In the genomic region with DNA sequence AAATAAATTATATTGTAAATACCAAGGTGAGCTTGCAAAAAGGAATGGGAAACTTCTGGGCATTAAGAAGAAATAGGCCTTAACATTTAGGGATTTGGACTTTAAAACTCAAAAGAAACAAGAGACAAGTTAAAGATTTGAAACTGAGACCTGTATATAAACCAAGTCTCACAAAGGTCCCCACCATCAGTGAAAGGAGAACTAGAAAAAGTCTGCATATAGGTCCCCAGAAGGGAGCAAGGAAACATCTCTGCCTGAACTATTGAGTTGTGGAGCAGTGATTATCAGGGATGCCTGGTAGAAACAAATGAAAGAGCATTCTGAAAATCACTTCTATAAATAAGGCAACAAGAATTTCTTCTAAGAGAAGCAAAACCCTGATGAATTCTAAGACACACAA, we compare ENCODE assay signal across 17 cellular contexts. TPM values are rescaled to one million over a fixed set of nuclear protein-coding genes. Genes with fewer than 3 reads are reported as not detected.
A peak's percentile ranks its signal among the peaks of the same experiment; 100 is the strongest.
DNase-seq lines count a peak whose midpoint lies in the region; ATAC-seq and TF ChIP-seq lines count a peak whose summit lies in the region.
"Had no signal": no experiment of that assay in that cellular context is flagged by ENCODE, and none has a peak within 500 bp of the region (broad histone marks: within the 10 kb centered on the region; RNA-seq: fewer than 3 reads in every experiment).

No MANE protein-coding gene starts in this region.

- no peak overlapping the region for H3K9ac ChIP-seq in GM23248

- H3K27ac ChIP-seq in GM23248 = no peak overlapping the region
- H3K27ac ChIP-seq: pancreas, RWPE1 had no signal

- no peak for TF ChIP-seq POLR2A in lower leg skin (IDR thresholded peaks at IDR 0.05)

- H4K20me1 ChIP-seq in GM23248 (ENCODE audit: insufficient read depth) = no peaks in the 10 kb centered on the region

- H3K79me2 ChIP-seq in GM23248 (ENCODE audit: insufficient read depth) = no peaks in the 10 kb centered on the region

- no peak for DNase-seq in lower leg skin (ENCODE audit: low spot score in 2 of 2)
- DNase-seq in CD1c-positive myeloid dendritic cell (ENCODE audit: extremely low spot score) = no peak
- no peak for DNase-seq in GM23248
- DNase-seq: activated CD4-positive, alpha-beta T cell treated with anti-CD3 and anti-CD28 coated beads for 1 hour; activated naive CD8-positive, alpha-beta T cell treated with anti-CD3 and anti-CD28 coated beads, Interleukin-2, amount 10 ng/mL, durations not matched to agents 7 days and 5 days; endodermal cell; NCI-H1436; pancreas; stimulated activated CD4-positive, alpha-beta T cell treated with anti-CD3 and anti-CD28 coated beads, Interleukin-12 subunit alpha, Interleukin-12 subunit beta, amount 100 ng/mL, for 4 hours had no signal

- H3K4me3 ChIP-seq in lower leg skin (ENCODE audit: low read depth, poor library complexity, severe bottlenecking) (no peak overlapping the region), GM23248 (no peak overlapping the region)
- H3K4me3 ChIP-seq: A549, K562, pancreas had no signal

- no peaks in the 10 kb centered on the region for H3K9me2 ChIP-seq in GM23248 (ENCODE audit: insufficient read depth)

- TF ChIP-seq CTCF in lower leg skin (IDR thresholded peaks at IDR 0.05) = no peak

- in situ Hi-C loops in GM23248 (cut with MboI) = no loop called here

- peak; percentile 79 for ATAC-seq in GM18498 (IDR thresholded peaks at IDR 0.05; ENCODE audit: unreplicated experiment)
- ATAC-seq in GM19463 (IDR thresholded peaks at IDR 0.05; ENCODE audit: unreplicated experiment) = peak; percentile 53
- ATAC-seq in HG02759 (IDR thresholded peaks at IDR 0.05; ENCODE audit: unreplicated experiment) = peak; percentile 33
- peak; percentile 49 for ATAC-seq in HG03280 (IDR thresholded peaks at IDR 0.05; ENCODE audit: unreplicated experiment)
- no peak for ATAC-seq in esophagus mucosa
- ATAC-seq: A549, K562, pancreas had no signal

- peaks cover 4% of the 10 kb centered on the region; the same call in 1 of the 2 replicates for H3K4me1 ChIP-seq in GM23248 (ENCODE audit: insufficient read depth)
- H3K4me1 ChIP-seq: pancreas had no signal

- H3K9me3 ChIP-seq in GM23248 (ENCODE audit: low read depth) = no peaks in the 10 kb centered on the region
- H3K9me3 ChIP-seq: pancreas had no signal

- intact Hi-C loops in lower leg skin (cut with DNase I; ENCODE audit: low total_unique reads) = no loop called here

- H2AFZ ChIP-seq in GM23248 = no peak overlapping the region

- no peaks in the 10 kb centered on the region for H3K36me3 ChIP-seq in GM23248 (ENCODE audit: low read depth)
- H3K36me3 ChIP-seq: pancreas had no signal

- H3K27me3 ChIP-seq in GM23248 (replicated peaks; ENCODE audit: insufficient read depth) = no peaks in the 10 kb centered on the region
- H3K27me3 ChIP-seq: pancreas had no signal

- H3F3A ChIP-seq in GM23248 (ENCODE audit: insufficient read depth) = 0 out of 2 replicates have a peak, but pooled peaks cover 5% of the 10 kb centered on the region

- no peak overlapping the region for H3K4me2 ChIP-seq in GM23248 (ENCODE audit: unreplicated experiment)
- H3K4me2 ChIP-seq: A549 had no signal

RNA-seq across cellular contexts. Expression of a gene that starts 30.5 kb away (rescaled TPM):
- total RNA-seq in lower leg skin (10 to 100 TPM; 69.8 to 84.7 (median 78.8) TPM), esophagus mucosa (28.1 TPM)
- total RNA-seq in GM23248 (2014; rRNA removed; shearing (Covaris generic)) = 233 and 250 TPM in 2 replicates
- 56.8 and 61.9 TPM in 2 replicates for polyA plus RNA-seq in GM23248 (2016; fragmentation: Nextera tagmentation; extraction: Ambion mirVana)
